ENCODE assay signal across 10 cellular contexts in genomic region chr15:88635343-88635742, GRCh38. TPM values are rescaled to one million over a fixed set of nuclear protein-coding genes. Genes with fewer than 3 reads are reported as not detected.
DNase-seq lines count a peak whose midpoint lies in the region; ATAC-seq and TF ChIP-seq lines count a peak whose summit lies in the region.
"Had no signal": no experiment of that assay in that cellular context is flagged by ENCODE, and none has a peak within 500 bp of the region (broad histone marks: within the 10 kb centered on the region; RNA-seq: fewer than 3 reads in every experiment).

No MANE protein-coding gene starts in this region.

- H3K9me3 Mint-ChIP-seq in activated CD4-positive, alpha-beta memory T cell treated with anti-CD3 and anti-CD28 coated beads for 36 hours = no peaks in the 10 kb centered on the region
- no peaks in the 10 kb centered on the region for H3K9me3 Mint-ChIP-seq in stimulated activated memory B cell treated with anti-CD40 and anti-IgM and Interleukin-4, amounts not matched to agents 10 μg/mL and 1 μg/mL and 100 μg/mL, for 72 hours

- CTCF ChIA-PET in activated CD4-positive, alpha-beta memory T cell treated with anti-CD3 and anti-CD28 coated beads for 36 hours (lab: Charles Lee) = interaction anchor here (1.2 to 2.3 kb wide), 2 partner anchors 8 to 11 kb away, joined by 5 to 30 read pairs; no protein-coding TSS in a partner anchor

- no peak for TF ChIP-seq CTCF in dorsolateral prefrontal cortex (IDR thresholded peaks at IDR 0.05 in 54 of 56, conservative IDR thresholded peaks at IDR 0.05 in 2 of 56; ENCODE audit: low read depth in 1 of 56, partially characterized antibody in 56 of 56)

- POLR2A ChIA-PET in activated CD4-positive, alpha-beta memory T cell treated with anti-CD3 and anti-CD28 coated beads for 36 hours (lab: Charles Lee) = interaction anchor here (0.7 to 3.8 kb wide), 5 partner anchors 9 to 168 kb away, joined by 3 to 22 read pairs (median 4); partner anchors contain the start of genes MRPL46 and MRPS11

- H3K27me3 ChIP-seq in dorsolateral prefrontal cortex = no peaks in the 10 kb centered on the region
- H3K27me3 ChIP-seq: adrenal gland had no signal

- no peak overlapping the region for H3K4me3 ChIP-seq in dorsolateral prefrontal cortex
- H3K4me3 ChIP-seq: adrenal gland, lung had no signal

- peaks cover 54% of the 10 kb centered on the region for H3K36me3 Mint-ChIP-seq in activated CD4-positive, alpha-beta memory T cell treated with anti-CD3 and anti-CD28 coated beads for 36 hours
- H3K36me3 Mint-ChIP-seq in stimulated activated memory B cell treated with anti-CD40 and anti-IgM and Interleukin-4, amounts not matched to agents 10 μg/mL and 1 μg/mL and 100 μg/mL, for 72 hours = peaks cover 39% of the 10 kb centered on the region

- ATAC-seq in HG02973 (IDR thresholded peaks at IDR 0.05; ENCODE audit: unreplicated experiment) = peak; percentile 28
- peak; percentile 40 for ATAC-seq in stimulated activated memory B cell treated with anti-CD40 and anti-IgM and Interleukin-4, amounts not matched to agents 10 μg/mL and 1 μg/mL and 100 μg/mL, for 72 hours

- H3K27ac ChIP-seq in dorsolateral prefrontal cortex = no peak overlapping the region

- DNase-seq in NK-92 treated with Interleukin-12 subunit alpha and Interleukin-12 subunit beta, amount 100 ng/mL, for 24 hours (lab: John Stamatoyannopoulos, UW) = peak; percentile 16
- DNase-seq in NK-92 (lab: John Stamatoyannopoulos, UW; ENCODE audit: unreplicated experiment) (no peak), NCI-H774 (lab: John Stamatoyannopoulos, UW) (no peak), dorsolateral prefrontal cortex (no peak)
- DNase-seq in activated CD4-positive, alpha-beta memory T cell treated with anti-CD3 and anti-CD28 coated beads for 36 hours = peak; percentile 49
- no peak for DNase-seq in stimulated activated CD4-positive, alpha-beta T cell treated with anti-CD3 and anti-CD28 coated beads, Interleukin-4, amount 100 ng/mL, for 24 hours

- H3K27ac Mint-ChIP-seq in activated CD4-positive, alpha-beta memory T cell treated with anti-CD3 and anti-CD28 coated beads for 36 hours = peak overlapping the region; percentile 99
- H3K27ac Mint-ChIP-seq in stimulated activated memory B cell treated with anti-CD40 and anti-IgM and Interleukin-4, amounts not matched to agents 10 μg/mL and 1 μg/mL and 100 μg/mL, for 72 hours = peak overlapping the region; percentile 88

- intact Hi-C loops in activated CD4-positive, alpha-beta memory T cell treated with anti-CD3 and anti-CD28 coated beads for 36 hours (cut with micrococcal nuclease) = loop anchor here (2.0 kb wide), 1 partner anchor 13 kb away; no protein-coding TSS in a partner anchor
- intact Hi-C loops in dorsolateral prefrontal cortex (cut with DNase I) = no loop called here

- H3K27me3 Mint-ChIP-seq in activated CD4-positive, alpha-beta memory T cell treated with anti-CD3 and anti-CD28 coated beads for 36 hours = no peaks in the 10 kb centered on the region
- H3K27me3 Mint-ChIP-seq in stimulated activated memory B cell treated with anti-CD40 and anti-IgM and Interleukin-4, amounts not matched to agents 10 μg/mL and 1 μg/mL and 100 μg/mL, for 72 hours = no peaks in the 10 kb centered on the region

- no peak overlapping the region for H3K4me3 Mint-ChIP-seq in activated CD4-positive, alpha-beta memory T cell treated with anti-CD3 and anti-CD28 coated beads for 36 hours
- H3K4me3 Mint-ChIP-seq in stimulated activated memory B cell treated with anti-CD40 and anti-IgM and Interleukin-4, amounts not matched to agents 10 μg/mL and 1 μg/mL and 100 μg/mL, for 72 hours = peak overlapping the region; percentile 13

- peaks cover 88% of the 10 kb centered on the region for H3K4me1 Mint-ChIP-seq in activated CD4-positive, alpha-beta memory T cell treated with anti-CD3 and anti-CD28 coated beads for 36 hours (ENCODE audit: low read depth)
- H3K4me1 Mint-ChIP-seq in stimulated activated memory B cell treated with anti-CD40 and anti-IgM and Interleukin-4, amounts not matched to agents 10 μg/mL and 1 μg/mL and 100 μg/mL, for 72 hours = peaks cover 73% of the 10 kb centered on the region

RNA-seq across cellular contexts. Expression of gene ISG20, which starts 3.5 kb away (rescaled TPM):
- total RNA-seq in activated CD4-positive, alpha-beta memory T cell treated with anti-CD3 and anti-CD28 coated beads for 36 hours = 10 to 100 TPM; 68.2 to 74.5 TPM
- total RNA-seq in dorsolateral prefrontal cortex = 10 to 100 TPM in 20 of 120 experiments, 1 to 10 TPM in 100; 1.0 to 28.7 (median 6.0) TPM

RNA-seq across cellular contexts. Expression of gene AEN, which starts 14.2 kb away (rescaled TPM):
- total RNA-seq in activated CD4-positive, alpha-beta memory T cell treated with anti-CD3 and anti-CD28 coated beads for 36 hours = 10 to 100 TPM; 55.5 to 55.7 TPM
- 10 to 100 TPM in 52 of 120 experiments, 1 to 10 TPM in 68; 3.9 to 18.5 (median 9.6) TPM for total RNA-seq in dorsolateral prefrontal cortex

Comparison
In these comparisons a context has a peak if more than half of its experiments do, and no peak if none do; other contexts are left out.
1. DNase-seq: peak in NK-92 treated with Interleukin-12 subunit alpha and Interleukin-12 subunit beta, amount 100 ng/mL, for 24 hours (single experiment) and activated CD4-positive, alpha-beta memory T cell treated with anti-CD3 and anti-CD28 coated beads for 36 hours (single experiment); none in NK-92 (single experiment), NCI-H774 (single experiment), stimulated activated CD4-positive, alpha-beta T cell treated with anti-CD3 and anti-CD28 coated beads, Interleukin-4, amount 100 ng/mL, for 24 hours (single experiment) and dorsolateral prefrontal cortex (0 of 10).